In the genomic region with DNA sequence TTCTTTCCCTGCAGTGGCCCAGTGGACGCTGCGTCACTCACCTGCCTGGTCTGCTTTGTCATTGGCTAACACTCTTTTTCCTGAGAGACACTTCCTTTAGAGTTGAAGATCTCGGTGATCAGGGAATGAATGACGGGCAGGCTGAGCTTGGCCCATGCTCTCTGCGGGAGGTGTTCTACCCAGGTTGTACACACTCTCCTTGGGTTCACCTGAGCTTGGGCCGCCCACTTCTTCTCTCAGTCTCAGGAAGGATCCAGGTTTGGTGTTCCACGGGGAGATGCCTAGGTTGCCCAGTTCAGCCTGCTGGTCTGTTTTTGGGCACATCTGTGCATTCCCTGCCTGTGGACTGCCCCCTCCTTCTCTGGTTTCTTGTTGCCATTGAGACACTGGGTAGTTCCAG, we compare ENCODE assay signal across 22 cellular contexts.
"Had no signal": no experiment of that assay in that cellular context is flagged by ENCODE, and none has a peak within 500 bp of the region (broad histone marks: within the 10 kb centered on the region; RNA-seq: fewer than 3 reads in every experiment).

No MANE protein-coding gene starts in this region.

- H3K4me1 Mint-ChIP-seq: naive B cell, nephron had no signal

- H3K27ac Mint-ChIP-seq: nephron; stimulated activated memory B cell treated with anti-CD40 and anti-IgM and Interleukin-4, amounts not matched to agents 10 μg/mL and 1 μg/mL and 100 μg/mL, for 72 hours had no signal

- H3K27ac ChIP-seq: dorsolateral prefrontal cortex, heart right ventricle, parathyroid adenoma, psoas muscle, right lobe of liver, testis, tibial nerve had no signal

- H3K27me3 ChIP-seq: dorsolateral prefrontal cortex, gastrocnemius medialis, heart right ventricle, right lobe of liver, testis, tibial nerve had no signal

- H3K4me3 Mint-ChIP-seq: naive B cell; nephron; stimulated activated memory B cell treated with anti-CD40 and anti-IgM and Interleukin-4, amounts not matched to agents 10 μg/mL and 1 μg/mL and 100 μg/mL, for 72 hours; stimulated activated naive CD8-positive, alpha-beta T cell treated with anti-CD3 and anti-CD28 coated beads, Interleukin-15, amount 100 ng/mL, for 72 hours had no signal

- H3K4me1 ChIP-seq: gastrocnemius medialis, heart right ventricle, parathyroid adenoma, psoas muscle, testis, tibial nerve had no signal

- H3K4me3 ChIP-seq: dorsolateral prefrontal cortex, gastrocnemius medialis, heart right ventricle, lung, psoas muscle, right lobe of liver, testis, tibial nerve had no signal

- ATAC-seq: esophagus mucosa; gastrocnemius medialis; heart right ventricle; left lobe of liver; stimulated activated memory B cell treated with anti-CD40 and anti-IgM and Interleukin-4, amounts not matched to agents 10 μg/mL and 1 μg/mL and 100 μg/mL, for 72 hours; stimulated activated naive CD8-positive, alpha-beta T cell treated with anti-CD3 and anti-CD28 coated beads, Interleukin-15, amount 100 ng/mL, for 72 hours had no signal

- DNase-seq: cortex of kidney; effector CD8-positive, alpha-beta T cell; gastrocnemius medialis; heart right ventricle; hypothalamus; mesenchymal stem cell; naive B cell; psoas muscle; retina; right lobe of liver; stimulated activated CD4-positive, alpha-beta T cell treated with anti-CD3 and anti-CD28 coated beads, Interleukin-4, amount 100 ng/mL, for 1 hour; stimulated activated CD8-positive, alpha-beta memory T cell treated with anti-CD3 and anti-CD28 coated beads, Interleukin-4, amount 100 ng/mL, for 48 hours; stimulated activated naive CD8-positive, alpha-beta T cell treated with anti-CD3 and anti-CD28 coated beads, Interleukin-15, amount 100 ng/mL, for 72 hours; testis had no signal

- H3K9me3 ChIP-seq: gastrocnemius medialis, heart right ventricle, psoas muscle, right lobe of liver, testis, tibial nerve had no signal

- H3K9me3 Mint-ChIP-seq: stimulated activated naive CD8-positive, alpha-beta T cell treated with anti-CD3 and anti-CD28 coated beads, Interleukin-15, amount 100 ng/mL, for 72 hours had no signal

- H3K27me3 Mint-ChIP-seq: naive B cell; stimulated activated memory B cell treated with anti-CD40 and anti-IgM and Interleukin-4, amounts not matched to agents 10 μg/mL and 1 μg/mL and 100 μg/mL, for 72 hours; stimulated activated naive CD8-positive, alpha-beta T cell treated with anti-CD3 and anti-CD28 coated beads, Interleukin-15, amount 100 ng/mL, for 72 hours had no signal
